2 cellular contexts compared by ENCODE assay signal in genomic region chr22:36560001-36560400, GRCh38.
TF ChIP-seq lines count a peak whose summit lies in the region.

No MANE protein-coding gene starts in this region.

TF ChIP-seq in GM12878, 131 proteins besides CTCF, POLR2A, EP300 and RAD21:
- TF ChIP-seq CREM (IDR thresholded peaks at IDR 0.05; ENCODE audit: low read depth) (no peak), IKZF2 (IDR thresholded peaks at IDR 0.05) (no peak), SUZ12 (IDR thresholded peaks at IDR 0.05; ENCODE audit: unreplicated experiment) (no peak), ZNF207 (IDR thresholded peaks at IDR 0.05; ENCODE audit: borderline replicate concordance) (no peak), BCLAF1 (IDR thresholded peaks at IDR 0.05) (no peak), USF2 (IDR thresholded peaks at IDR 0.05; ENCODE audit: borderline replicate concordance, low read depth, low read length) (no peak), PKNOX1 (IDR thresholded peaks at IDR 0.05) (no peak), EZH2 (IDR thresholded peaks at IDR 0.05; ENCODE audit: borderline replicate concordance, control insufficient read depth, low read depth, low read length) (no peak), NFXL1 (IDR thresholded peaks at IDR 0.05; ENCODE audit: borderline replicate concordance) (no peak), BMI1 (IDR thresholded peaks at IDR 0.05; ENCODE audit: borderline replicate concordance) (no peak), SMAD5 (IDR thresholded peaks at IDR 0.05; ENCODE audit: low read depth) (no peak), MEF2B (IDR thresholded peaks at IDR 0.05; ENCODE audit: partially characterized antibody, poor library complexity, severe bottlenecking) (no peak), EGR1 (IDR thresholded peaks at IDR 0.05; ENCODE audit: borderline replicate concordance in 1 of 2, low read depth in 2 of 2, low read length in 2 of 2) (no peak), PAX8 (IDR thresholded peaks at IDR 0.05) (no peak), SMC3 (IDR thresholded peaks at IDR 0.05; ENCODE audit: borderline replicate concordance, low read length) (no peak)

TF ChIP-seq in H1, 55 proteins besides CTCF, POLR2A, EP300 and RAD21:
- TF ChIP-seq RXRA (IDR thresholded peaks at IDR 0.05; ENCODE audit: insufficient read depth, low read depth, low read length) = no peak
- TF ChIP-seq SIRT6 (IDR thresholded peaks at IDR 0.05; ENCODE audit: low read length) = no peak
- TF ChIP-seq TCF12 (IDR thresholded peaks at IDR 0.05; ENCODE audit: low read depth, low read length) = no peak
- no peak for TF ChIP-seq SAP30 (IDR thresholded peaks at IDR 0.05; ENCODE audit: insufficient read depth, insufficient replicate concordance, low read length)
- no peak for TF ChIP-seq GTF2F1 (IDR thresholded peaks at IDR 0.05; ENCODE audit: borderline replicate concordance, low read depth, low read length)
- no peak for TF ChIP-seq POU5F1 (IDR thresholded peaks at IDR 0.05; ENCODE audit: low read depth, low read length)
- TF ChIP-seq NRF1 (IDR thresholded peaks at IDR 0.05; ENCODE audit: low read depth, low read length) = no peak
- no peak for TF ChIP-seq MAX (IDR thresholded peaks at IDR 0.05)
- TF ChIP-seq CEBPB (IDR thresholded peaks at IDR 0.05; ENCODE audit: low read depth, low read length) = no peak
- TF ChIP-seq CTBP2 (IDR thresholded peaks at IDR 0.05; ENCODE audit: borderline replicate concordance, insufficient read depth, insufficient read length, low read length) = no peak
- no peak for TF ChIP-seq TBP (IDR thresholded peaks at IDR 0.05; ENCODE audit: low read depth, low read length)
- no peak for TF ChIP-seq E2F6 (IDR thresholded peaks at IDR 0.05)
- TF ChIP-seq EZH2 (IDR thresholded peaks at IDR 0.05; ENCODE audit: low read depth, low read length, severe bottlenecking) = no peak
- TF ChIP-seq ATF2 (IDR thresholded peaks at IDR 0.05; ENCODE audit: low read length) = no peak
- no peak for TF ChIP-seq USF2 (IDR thresholded peaks at IDR 0.05; ENCODE audit: low read length)
- TF ChIP-seq HDAC6 (IDR thresholded peaks at IDR 0.05; ENCODE audit: low read depth, low read length) = no peak
- no peak for TF ChIP-seq KDM1A (IDR thresholded peaks at IDR 0.05; ENCODE audit: borderline replicate concordance, low read length)
- no peak for TF ChIP-seq CREB1 (IDR thresholded peaks at IDR 0.05)
- no peak for TF ChIP-seq BACH1 (IDR thresholded peaks at IDR 0.05; ENCODE audit: low read length)
- no peak for TF ChIP-seq SP4 (IDR thresholded peaks at IDR 0.05; ENCODE audit: low read length)
